In genomic region chr11:128884703-128885338, GRCh38 we compare ENCODE assay signal across 9 cellular contexts. TPM values are rescaled to one million over a fixed set of nuclear protein-coding genes. Genes with fewer than 3 reads are reported as not detected.
DNase-seq lines count a peak whose midpoint lies in the region; ATAC-seq and TF ChIP-seq lines count a peak whose summit lies in the region.
"Had no signal": no experiment of that assay in that cellular context is flagged by ENCODE, and none has a peak within 500 bp of the region (broad histone marks: within the 10 kb centered on the region; RNA-seq: fewer than 3 reads in every experiment).

No MANE protein-coding gene starts in this region.

- peaks cover 44% of the 10 kb centered on the region for H3K27me3 ChIP-seq in osteoblast (ENCODE audit: insufficient read depth, low read length)

- H4K20me1 ChIP-seq in osteoblast (ENCODE audit: insufficient read depth, low read length) = no peaks in the 10 kb centered on the region

- no peak overlapping the region for H3K27ac ChIP-seq in osteoblast (ENCODE audit: low read depth, low read length)

- H3K4me1 Mint-ChIP-seq in activated T-cell treated with anti-CD3 and anti-CD28 coated beads, Interleukin-2, amount 50 U/mL, for 24 hours (ENCODE audit: low read depth) = peaks cover 2% of the 10 kb centered on the region

- TF ChIP-seq CTCF in fibroblast of villous mesenchyme (IDR thresholded peaks at IDR 0.05; ENCODE audit: insufficient read depth, low read depth, low read length) = peak; percentile 82
- TF ChIP-seq CTCF in osteoblast (IDR thresholded peaks at IDR 0.05; ENCODE audit: extremely low read depth, low read depth, low read length) = peak; percentile 77
- TF ChIP-seq CTCF in omental fat pad (IDR thresholded peaks at IDR 0.05) = no peak

- no peak overlapping the region for H2AFZ ChIP-seq in osteoblast (ENCODE audit: low read length)

- no peaks in the 10 kb centered on the region for H3K79me2 ChIP-seq in osteoblast (ENCODE audit: insufficient read depth, low read length)

- H3K4me3 Mint-ChIP-seq in activated T-cell treated with anti-CD3 and anti-CD28 coated beads, Interleukin-2, amount 50 U/mL, for 24 hours = no peak overlapping the region

- H3K27ac Mint-ChIP-seq in activated T-cell treated with anti-CD3 and anti-CD28 coated beads, Interleukin-2, amount 50 U/mL, for 24 hours = no peak overlapping the region

- no peak overlapping the region for H3K4me3 ChIP-seq in fibroblast of villous mesenchyme (ENCODE audit: low read depth, low read length)
- H3K4me3 ChIP-seq in osteoblast (ENCODE audit: insufficient read depth, low read length) = no peak overlapping the region

- DNase-seq in DMS53 (lab: John Stamatoyannopoulos, UW) (peak; percentile 84), NOMO-1 treated with dmso at 0.1 percent for 144 hours (lab: John Stamatoyannopoulos, UW; ENCODE audit: unreplicated experiment) (peak; percentile 15), fibroblast of villous mesenchyme (ENCODE audit: low read depth) (peak; percentile 78), osteoblast (ENCODE audit: insufficient read length, low spot score, missing footprints) (peak; percentile 79), omental fat pad (ENCODE audit: low spot score) (no peak)
- DNase-seq in activated T-cell treated with anti-CD3 and anti-CD28 coated beads, Interleukin-2, amount 50 U/mL, for 24 hours = peak; percentile 58

- H3K9me3 Mint-ChIP-seq in activated T-cell treated with anti-CD3 and anti-CD28 coated beads, Interleukin-2, amount 50 U/mL, for 24 hours = no peaks in the 10 kb centered on the region

- no peaks in the 10 kb centered on the region for H3K36me3 Mint-ChIP-seq in activated T-cell treated with anti-CD3 and anti-CD28 coated beads, Interleukin-2, amount 50 U/mL, for 24 hours (ENCODE audit: low read depth)

- ATAC-seq in GM19467 (IDR thresholded peaks at IDR 0.05; ENCODE audit: unreplicated experiment) (peak; percentile 89), HG03460 (IDR thresholded peaks at IDR 0.05; ENCODE audit: unreplicated experiment) (peak; percentile 84), omental fat pad (ENCODE audit: low FRiP score) (no peak)

- no peaks in the 10 kb centered on the region for H3K4me1 ChIP-seq in osteoblast (ENCODE audit: insufficient read depth, low read length)

- H3K27me3 Mint-ChIP-seq in activated T-cell treated with anti-CD3 and anti-CD28 coated beads, Interleukin-2, amount 50 U/mL, for 24 hours = peaks cover 58% of the 10 kb centered on the region

- no peak overlapping the region for H3K4me2 ChIP-seq in osteoblast (ENCODE audit: insufficient read depth, low read length)

- no peaks in the 10 kb centered on the region for H3K9me3 ChIP-seq in osteoblast (ENCODE audit: low read depth, low read length)

- H3K36me3 ChIP-seq in osteoblast (ENCODE audit: insufficient read depth, low read length) = no peaks in the 10 kb centered on the region

RNA-seq across cellular contexts. Expression of gene KCNJ5, which starts 6.3 kb away (rescaled TPM):
- under 0.01 TPM in 1 of 2 replicates, not detected in the other for total RNA-seq in fibroblast of villous mesenchyme
- 0.29 and 0.36 TPM in 2 replicates for total RNA-seq in osteoblast
- total RNA-seq in omental fat pad = 10 to 100 TPM in 1 of 4 donors, 1 to 10 TPM in 3; 1.5 to 12.1 (median 3.0) TPM

RNA-seq across cellular contexts. Expression of gene KCNJ1, which starts 17.7 kb away (rescaled TPM):
- under 0.01 TPM in 1 of 2 replicates, not detected in the other for total RNA-seq in fibroblast of villous mesenchyme
- not detected in 2 replicates for total RNA-seq in osteoblast
- total RNA-seq in omental fat pad = under 1 TPM in 1 of 4 donors, not detected in 3; 0.96 TPM
- total RNA-seq: urinary bladder had no signal

RNA-seq across cellular contexts. Expression of gene TP53AIP1, which starts 57.9 kb away (rescaled TPM):
- not detected in 2 replicates for total RNA-seq in fibroblast of villous mesenchyme
- under 0.01 TPM in 1 of 2 replicates, not detected in the other for total RNA-seq in osteoblast
- under 1 TPM in 2 of 4 donors, not detected in 2; 0.24 to 0.37 TPM for total RNA-seq in omental fat pad

Comparison
In these comparisons a context has a peak if more than half of its experiments do, and no peak if none do; other contexts are left out.
1. CTCF ChIP-seq: peak in fibroblast of villous mesenchyme (single experiment) and osteoblast (single experiment); none in omental fat pad (0 of 3).